In the genomic region with DNA sequence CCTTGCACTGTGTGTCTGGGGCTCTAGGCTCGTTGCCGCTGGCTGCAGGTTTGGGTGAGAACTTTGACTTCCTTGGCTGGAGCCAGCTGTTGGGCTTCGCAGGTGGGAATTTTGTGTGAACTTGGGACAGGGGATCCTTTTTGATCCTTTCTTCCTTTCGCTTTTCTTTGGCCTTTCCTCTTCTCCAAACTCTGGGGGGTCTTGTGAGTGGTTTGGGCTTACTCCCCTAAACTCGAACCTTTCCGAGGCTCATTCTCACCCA, we compare ENCODE assay signal across 1 cellular context.
TF ChIP-seq lines count a peak whose summit lies in the region.

No MANE protein-coding gene starts in this region.

TF ChIP-seq in HCT116, 20 proteins besides CTCF, POLR2A, EP300 and RAD21 (continued from another document):
- TF ChIP-seq, protein P1, sequence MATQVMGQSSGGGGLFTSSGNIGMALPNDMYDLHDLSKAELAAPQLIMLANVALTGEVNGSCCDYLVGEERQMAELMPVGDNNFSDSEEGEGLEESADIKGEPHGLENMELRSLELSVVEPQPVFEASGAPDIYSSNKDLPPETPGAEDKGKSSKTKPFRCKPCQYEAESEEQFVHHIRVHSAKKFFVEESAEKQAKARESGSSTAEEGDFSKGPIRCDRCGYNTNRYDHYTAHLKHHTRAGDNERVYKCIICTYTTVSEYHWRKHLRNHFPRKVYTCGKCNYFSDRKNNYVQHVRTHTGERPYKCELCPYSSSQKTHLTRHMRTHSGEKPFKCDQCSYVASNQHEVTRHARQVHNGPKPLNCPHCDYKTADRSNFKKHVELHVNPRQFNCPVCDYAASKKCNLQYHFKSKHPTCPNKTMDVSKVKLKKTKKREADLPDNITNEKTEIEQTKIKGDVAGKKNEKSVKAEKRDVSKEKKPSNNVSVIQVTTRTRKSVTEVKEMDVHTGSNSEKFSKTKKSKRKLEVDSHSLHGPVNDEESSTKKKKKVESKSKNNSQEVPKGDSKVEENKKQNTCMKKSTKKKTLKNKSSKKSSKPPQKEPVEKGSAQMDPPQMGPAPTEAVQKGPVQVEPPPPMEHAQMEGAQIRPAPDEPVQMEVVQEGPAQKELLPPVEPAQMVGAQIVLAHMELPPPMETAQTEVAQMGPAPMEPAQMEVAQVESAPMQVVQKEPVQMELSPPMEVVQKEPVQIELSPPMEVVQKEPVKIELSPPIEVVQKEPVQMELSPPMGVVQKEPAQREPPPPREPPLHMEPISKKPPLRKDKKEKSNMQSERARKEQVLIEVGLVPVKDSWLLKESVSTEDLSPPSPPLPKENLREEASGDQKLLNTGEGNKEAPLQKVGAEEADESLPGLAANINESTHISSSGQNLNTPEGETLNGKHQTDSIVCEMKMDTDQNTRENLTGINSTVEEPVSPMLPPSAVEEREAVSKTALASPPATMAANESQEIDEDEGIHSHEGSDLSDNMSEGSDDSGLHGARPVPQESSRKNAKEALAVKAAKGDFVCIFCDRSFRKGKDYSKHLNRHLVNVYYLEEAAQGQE (IDR thresholded peaks at IDR 0.05; ENCODE audit: low read depth): no peak
- TF ChIP-seq YY1 (IDR thresholded peaks at IDR 0.05; ENCODE audit: extremely low read depth, insufficient replicate concordance, low read depth, low read length) (no peak), POLR2AphosphoS5 (IDR thresholded peaks at IDR 0.05; ENCODE audit: low read depth, low read length) (no peak)
